In the genomic region with DNA sequence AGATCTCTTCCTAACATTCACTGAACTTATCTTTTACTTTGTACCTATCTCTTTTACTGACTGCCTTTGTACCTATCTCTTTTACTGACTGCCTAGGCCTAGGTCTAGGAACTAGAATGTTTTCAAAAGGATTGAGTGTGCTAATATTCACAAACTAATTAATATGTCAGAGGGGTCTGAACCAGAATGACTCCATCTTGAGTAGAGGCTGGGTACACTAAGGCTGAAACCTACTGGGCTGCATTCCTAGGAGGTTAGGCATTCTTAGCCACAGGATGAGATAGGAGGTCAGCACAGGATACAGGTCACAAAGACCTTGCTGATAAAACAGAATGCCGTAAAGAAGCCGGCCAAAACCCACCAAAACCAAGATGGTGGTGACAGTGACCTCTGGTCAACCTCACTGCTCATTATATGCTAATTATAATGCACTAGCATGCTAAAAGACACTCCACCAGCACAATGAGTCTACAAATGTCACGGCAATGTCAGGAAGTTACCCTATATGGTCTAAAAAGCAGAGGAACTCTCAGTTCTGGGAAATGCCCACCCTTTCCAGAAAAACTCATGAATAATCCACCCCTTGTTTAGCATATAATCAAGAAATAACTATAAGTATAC, we compare ENCODE assay signal across 1 cellular context.
TF ChIP-seq lines count a peak whose summit lies in the region.

No MANE protein-coding gene starts in this region.

TF ChIP-seq in K562, 482 proteins besides CTCF, POLR2A, EP300 and RAD21 (continued from another document and continues in another):
- TF ChIP-seq, protein P1, sequence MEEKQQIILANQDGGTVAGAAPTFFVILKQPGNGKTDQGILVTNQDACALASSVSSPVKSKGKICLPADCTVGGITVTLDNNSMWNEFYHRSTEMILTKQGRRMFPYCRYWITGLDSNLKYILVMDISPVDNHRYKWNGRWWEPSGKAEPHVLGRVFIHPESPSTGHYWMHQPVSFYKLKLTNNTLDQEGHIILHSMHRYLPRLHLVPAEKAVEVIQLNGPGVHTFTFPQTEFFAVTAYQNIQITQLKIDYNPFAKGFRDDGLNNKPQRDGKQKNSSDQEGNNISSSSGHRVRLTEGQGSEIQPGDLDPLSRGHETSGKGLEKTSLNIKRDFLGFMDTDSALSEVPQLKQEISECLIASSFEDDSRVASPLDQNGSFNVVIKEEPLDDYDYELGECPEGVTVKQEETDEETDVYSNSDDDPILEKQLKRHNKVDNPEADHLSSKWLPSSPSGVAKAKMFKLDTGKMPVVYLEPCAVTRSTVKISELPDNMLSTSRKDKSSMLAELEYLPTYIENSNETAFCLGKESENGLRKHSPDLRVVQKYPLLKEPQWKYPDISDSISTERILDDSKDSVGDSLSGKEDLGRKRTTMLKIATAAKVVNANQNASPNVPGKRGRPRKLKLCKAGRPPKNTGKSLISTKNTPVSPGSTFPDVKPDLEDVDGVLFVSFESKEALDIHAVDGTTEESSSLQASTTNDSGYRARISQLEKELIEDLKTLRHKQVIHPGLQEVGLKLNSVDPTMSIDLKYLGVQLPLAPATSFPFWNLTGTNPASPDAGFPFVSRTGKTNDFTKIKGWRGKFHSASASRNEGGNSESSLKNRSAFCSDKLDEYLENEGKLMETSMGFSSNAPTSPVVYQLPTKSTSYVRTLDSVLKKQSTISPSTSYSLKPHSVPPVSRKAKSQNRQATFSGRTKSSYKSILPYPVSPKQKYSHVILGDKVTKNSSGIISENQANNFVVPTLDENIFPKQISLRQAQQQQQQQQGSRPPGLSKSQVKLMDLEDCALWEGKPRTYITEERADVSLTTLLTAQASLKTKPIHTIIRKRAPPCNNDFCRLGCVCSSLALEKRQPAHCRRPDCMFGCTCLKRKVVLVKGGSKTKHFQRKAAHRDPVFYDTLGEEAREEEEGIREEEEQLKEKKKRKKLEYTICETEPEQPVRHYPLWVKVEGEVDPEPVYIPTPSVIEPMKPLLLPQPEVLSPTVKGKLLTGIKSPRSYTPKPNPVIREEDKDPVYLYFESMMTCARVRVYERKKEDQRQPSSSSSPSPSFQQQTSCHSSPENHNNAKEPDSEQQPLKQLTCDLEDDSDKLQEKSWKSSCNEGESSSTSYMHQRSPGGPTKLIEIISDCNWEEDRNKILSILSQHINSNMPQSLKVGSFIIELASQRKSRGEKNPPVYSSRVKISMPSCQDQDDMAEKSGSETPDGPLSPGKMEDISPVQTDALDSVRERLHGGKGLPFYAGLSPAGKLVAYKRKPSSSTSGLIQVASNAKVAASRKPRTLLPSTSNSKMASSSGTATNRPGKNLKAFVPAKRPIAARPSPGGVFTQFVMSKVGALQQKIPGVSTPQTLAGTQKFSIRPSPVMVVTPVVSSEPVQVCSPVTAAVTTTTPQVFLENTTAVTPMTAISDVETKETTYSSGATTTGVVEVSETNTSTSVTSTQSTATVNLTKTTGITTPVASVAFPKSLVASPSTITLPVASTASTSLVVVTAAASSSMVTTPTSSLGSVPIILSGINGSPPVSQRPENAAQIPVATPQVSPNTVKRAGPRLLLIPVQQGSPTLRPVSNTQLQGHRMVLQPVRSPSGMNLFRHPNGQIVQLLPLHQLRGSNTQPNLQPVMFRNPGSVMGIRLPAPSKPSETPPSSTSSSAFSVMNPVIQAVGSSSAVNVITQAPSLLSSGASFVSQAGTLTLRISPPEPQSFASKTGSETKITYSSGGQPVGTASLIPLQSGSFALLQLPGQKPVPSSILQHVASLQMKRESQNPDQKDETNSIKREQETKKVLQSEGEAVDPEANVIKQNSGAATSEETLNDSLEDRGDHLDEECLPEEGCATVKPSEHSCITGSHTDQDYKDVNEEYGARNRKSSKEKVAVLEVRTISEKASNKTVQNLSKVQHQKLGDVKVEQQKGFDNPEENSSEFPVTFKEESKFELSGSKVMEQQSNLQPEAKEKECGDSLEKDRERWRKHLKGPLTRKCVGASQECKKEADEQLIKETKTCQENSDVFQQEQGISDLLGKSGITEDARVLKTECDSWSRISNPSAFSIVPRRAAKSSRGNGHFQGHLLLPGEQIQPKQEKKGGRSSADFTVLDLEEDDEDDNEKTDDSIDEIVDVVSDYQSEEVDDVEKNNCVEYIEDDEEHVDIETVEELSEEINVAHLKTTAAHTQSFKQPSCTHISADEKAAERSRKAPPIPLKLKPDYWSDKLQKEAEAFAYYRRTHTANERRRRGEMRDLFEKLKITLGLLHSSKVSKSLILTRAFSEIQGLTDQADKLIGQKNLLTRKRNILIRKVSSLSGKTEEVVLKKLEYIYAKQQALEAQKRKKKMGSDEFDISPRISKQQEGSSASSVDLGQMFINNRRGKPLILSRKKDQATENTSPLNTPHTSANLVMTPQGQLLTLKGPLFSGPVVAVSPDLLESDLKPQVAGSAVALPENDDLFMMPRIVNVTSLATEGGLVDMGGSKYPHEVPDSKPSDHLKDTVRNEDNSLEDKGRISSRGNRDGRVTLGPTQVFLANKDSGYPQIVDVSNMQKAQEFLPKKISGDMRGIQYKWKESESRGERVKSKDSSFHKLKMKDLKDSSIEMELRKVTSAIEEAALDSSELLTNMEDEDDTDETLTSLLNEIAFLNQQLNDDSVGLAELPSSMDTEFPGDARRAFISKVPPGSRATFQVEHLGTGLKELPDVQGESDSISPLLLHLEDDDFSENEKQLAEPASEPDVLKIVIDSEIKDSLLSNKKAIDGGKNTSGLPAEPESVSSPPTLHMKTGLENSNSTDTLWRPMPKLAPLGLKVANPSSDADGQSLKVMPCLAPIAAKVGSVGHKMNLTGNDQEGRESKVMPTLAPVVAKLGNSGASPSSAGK (IDR thresholded peaks at IDR 0.05), result no peak
- TF ChIP-seq, protein P2, sequence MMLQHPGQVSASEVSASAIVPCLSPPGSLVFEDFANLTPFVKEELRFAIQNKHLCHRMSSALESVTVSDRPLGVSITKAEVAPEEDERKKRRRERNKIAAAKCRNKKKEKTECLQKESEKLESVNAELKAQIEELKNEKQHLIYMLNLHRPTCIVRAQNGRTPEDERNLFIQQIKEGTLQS (IDR thresholded peaks at IDR 0.05), result no peak
- TF ChIP-seq, protein P2 (CRISPR knock-in tag; conservative IDR thresholded peaks at IDR 0.05), result no peak
- TF ChIP-seq JUN (IDR thresholded peaks at IDR 0.05; ENCODE audit: borderline replicate concordance, low read depth, low read length) (no peak), JUN (CRISPR knock-in tag; IDR thresholded peaks at IDR 0.05; ENCODE audit: borderline replicate concordance) (no peak), E2F3 (CRISPR knock-in tag; IDR thresholded peaks at IDR 0.05) (peak; percentile 99), NRF1 (conservative IDR thresholded peaks at IDR 0.05 in 1 of 2, IDR thresholded peaks at IDR 0.05 in 1 of 2) (peak; percentile 49 to 60), ZNF384 (IDR thresholded peaks at IDR 0.05; ENCODE audit: low read depth, low read length) (no peak), C11orf30 (IDR thresholded peaks at IDR 0.05; ENCODE audit: low read depth) (peak; percentile 60; the same call in 1 of the 2 replicates), MBD2 (IDR thresholded peaks at IDR 0.05; ENCODE audit: borderline replicate concordance, low read depth) (peak; percentile 66; the same call in 1 of the 2 replicates), NFATC3 (IDR thresholded peaks at IDR 0.05) (no peak), TAF7 (tag; IDR thresholded peaks at IDR 0.05) (peak; percentile 99), SIN3B (IDR thresholded peaks at IDR 0.05; ENCODE audit: low read depth) (no peak), SMC3 (conservative IDR thresholded peaks at IDR 0.05; ENCODE audit: insufficient read depth, low read depth, low read length) (no peak), SMAD3 (CRISPR knock-in tag; conservative IDR thresholded peaks at IDR 0.05) (peak; percentile 100), ZNF644 (tag; IDR thresholded peaks at IDR 0.05; ENCODE audit: low read depth) (peak; percentile 100), COPS2 (conservative IDR thresholded peaks at IDR 0.05) (no peak), ZFP30 (CRISPR knock-in tag; IDR thresholded peaks at IDR 0.05; ENCODE audit: borderline replicate concordance) (peak; percentile 87), HMG20B (CRISPR knock-in tag; IDR thresholded peaks at IDR 0.05) (peak; percentile 95), ARID2 (IDR thresholded peaks at IDR 0.05) (no peak), RB1 (IDR thresholded peaks at IDR 0.05; ENCODE audit: low read depth) (no peak), SNIP1 (IDR thresholded peaks at IDR 0.05; ENCODE audit: low read depth) (no peak), PHF8 (IDR thresholded peaks at IDR 0.05; ENCODE audit: borderline replicate concordance, low read length) (no peak), TEAD2 (tag; IDR thresholded peaks at IDR 0.05) (peak; percentile 100), ZNF589 (CRISPR knock-in tag; IDR thresholded peaks at IDR 0.05; ENCODE audit: low read depth) (peak; percentile 100)
- TF ChIP-seq, protein P3, sequence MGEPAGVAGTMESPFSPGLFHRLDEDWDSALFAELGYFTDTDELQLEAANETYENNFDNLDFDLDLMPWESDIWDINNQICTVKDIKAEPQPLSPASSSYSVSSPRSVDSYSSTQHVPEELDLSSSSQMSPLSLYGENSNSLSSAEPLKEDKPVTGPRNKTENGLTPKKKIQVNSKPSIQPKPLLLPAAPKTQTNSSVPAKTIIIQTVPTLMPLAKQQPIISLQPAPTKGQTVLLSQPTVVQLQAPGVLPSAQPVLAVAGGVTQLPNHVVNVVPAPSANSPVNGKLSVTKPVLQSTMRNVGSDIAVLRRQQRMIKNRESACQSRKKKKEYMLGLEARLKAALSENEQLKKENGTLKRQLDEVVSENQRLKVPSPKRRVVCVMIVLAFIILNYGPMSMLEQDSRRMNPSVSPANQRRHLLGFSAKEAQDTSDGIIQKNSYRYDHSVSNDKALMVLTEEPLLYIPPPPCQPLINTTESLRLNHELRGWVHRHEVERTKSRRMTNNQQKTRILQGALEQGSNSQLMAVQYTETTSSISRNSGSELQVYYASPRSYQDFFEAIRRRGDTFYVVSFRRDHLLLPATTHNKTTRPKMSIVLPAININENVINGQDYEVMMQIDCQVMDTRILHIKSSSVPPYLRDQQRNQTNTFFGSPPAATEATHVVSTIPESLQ (CRISPR knock-in tag; IDR thresholded peaks at IDR 0.05), result no peak
- TF ChIP-seq, protein P4, sequence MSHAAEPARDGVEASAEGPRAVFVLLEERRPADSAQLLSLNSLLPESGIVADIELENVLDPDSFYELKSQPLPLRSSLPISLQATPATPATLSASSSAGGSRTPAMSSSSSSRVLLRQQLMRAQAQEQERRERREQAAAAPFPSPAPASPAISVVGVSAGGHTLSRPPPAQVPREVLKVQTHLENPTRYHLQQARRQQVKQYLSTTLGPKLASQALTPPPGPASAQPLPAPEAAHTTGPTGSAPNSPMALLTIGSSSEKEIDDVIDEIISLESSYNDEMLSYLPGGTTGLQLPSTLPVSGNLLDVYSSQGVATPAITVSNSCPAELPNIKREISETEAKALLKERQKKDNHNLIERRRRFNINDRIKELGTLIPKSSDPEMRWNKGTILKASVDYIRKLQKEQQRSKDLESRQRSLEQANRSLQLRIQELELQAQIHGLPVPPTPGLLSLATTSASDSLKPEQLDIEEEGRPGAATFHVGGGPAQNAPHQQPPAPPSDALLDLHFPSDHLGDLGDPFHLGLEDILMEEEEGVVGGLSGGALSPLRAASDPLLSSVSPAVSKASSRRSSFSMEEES (CRISPR knock-in tag; IDR thresholded peaks at IDR 0.05), result peak; percentile 84
- TF ChIP-seq, protein P5, sequence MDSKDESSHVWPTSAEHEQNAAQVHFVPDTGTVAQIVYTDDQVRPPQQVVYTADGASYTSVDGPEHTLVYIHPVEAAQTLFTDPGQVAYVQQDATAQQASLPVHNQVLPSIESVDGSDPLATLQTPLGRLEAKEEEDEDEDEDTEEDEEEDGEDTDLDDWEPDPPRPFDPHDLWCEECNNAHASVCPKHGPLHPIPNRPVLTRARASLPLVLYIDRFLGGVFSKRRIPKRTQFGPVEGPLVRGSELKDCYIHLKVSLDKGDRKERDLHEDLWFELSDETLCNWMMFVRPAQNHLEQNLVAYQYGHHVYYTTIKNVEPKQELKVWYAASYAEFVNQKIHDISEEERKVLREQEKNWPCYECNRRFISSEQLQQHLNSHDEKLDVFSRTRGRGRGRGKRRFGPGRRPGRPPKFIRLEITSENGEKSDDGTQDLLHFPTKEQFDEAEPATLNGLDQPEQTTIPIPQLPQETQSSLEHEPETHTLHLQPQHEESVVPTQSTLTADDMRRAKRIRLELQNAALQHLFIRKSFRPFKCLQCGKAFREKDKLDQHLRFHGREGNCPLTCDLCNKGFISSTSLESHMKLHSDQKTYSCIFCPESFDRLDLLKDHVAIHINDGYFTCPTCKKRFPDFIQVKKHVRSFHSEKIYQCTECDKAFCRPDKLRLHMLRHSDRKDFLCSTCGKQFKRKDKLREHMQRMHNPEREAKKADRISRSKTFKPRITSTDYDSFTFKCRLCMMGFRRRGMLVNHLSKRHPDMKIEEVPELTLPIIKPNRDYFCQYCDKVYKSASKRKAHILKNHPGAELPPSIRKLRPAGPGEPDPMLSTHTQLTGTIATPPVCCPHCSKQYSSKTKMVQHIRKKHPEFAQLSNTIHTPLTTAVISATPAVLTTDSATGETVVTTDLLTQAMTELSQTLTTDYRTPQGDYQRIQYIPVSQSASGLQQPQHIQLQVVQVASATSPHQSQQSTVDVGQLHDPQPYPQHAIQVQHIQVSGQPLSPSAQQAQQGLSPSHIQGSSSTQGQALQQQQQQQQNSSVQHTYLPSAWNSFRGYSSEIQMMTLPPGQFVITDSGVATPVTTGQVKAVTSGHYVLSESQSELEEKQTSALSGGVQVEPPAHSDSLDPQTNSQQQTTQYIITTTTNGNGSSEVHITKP (IDR thresholded peaks at IDR 0.05; ENCODE audit: partially characterized antibody), result no peak
- TF ChIP-seq, protein P6, sequence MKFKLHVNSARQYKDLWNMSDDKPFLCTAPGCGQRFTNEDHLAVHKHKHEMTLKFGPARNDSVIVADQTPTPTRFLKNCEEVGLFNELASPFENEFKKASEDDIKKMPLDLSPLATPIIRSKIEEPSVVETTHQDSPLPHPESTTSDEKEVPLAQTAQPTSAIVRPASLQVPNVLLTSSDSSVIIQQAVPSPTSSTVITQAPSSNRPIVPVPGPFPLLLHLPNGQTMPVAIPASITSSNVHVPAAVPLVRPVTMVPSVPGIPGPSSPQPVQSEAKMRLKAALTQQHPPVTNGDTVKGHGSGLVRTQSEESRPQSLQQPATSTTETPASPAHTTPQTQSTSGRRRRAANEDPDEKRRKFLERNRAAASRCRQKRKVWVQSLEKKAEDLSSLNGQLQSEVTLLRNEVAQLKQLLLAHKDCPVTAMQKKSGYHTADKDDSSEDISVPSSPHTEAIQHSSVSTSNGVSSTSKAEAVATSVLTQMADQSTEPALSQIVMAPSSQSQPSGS (CRISPR knock-in tag; IDR thresholded peaks at IDR 0.05), result no peak
- TF ChIP-seq, protein P7, sequence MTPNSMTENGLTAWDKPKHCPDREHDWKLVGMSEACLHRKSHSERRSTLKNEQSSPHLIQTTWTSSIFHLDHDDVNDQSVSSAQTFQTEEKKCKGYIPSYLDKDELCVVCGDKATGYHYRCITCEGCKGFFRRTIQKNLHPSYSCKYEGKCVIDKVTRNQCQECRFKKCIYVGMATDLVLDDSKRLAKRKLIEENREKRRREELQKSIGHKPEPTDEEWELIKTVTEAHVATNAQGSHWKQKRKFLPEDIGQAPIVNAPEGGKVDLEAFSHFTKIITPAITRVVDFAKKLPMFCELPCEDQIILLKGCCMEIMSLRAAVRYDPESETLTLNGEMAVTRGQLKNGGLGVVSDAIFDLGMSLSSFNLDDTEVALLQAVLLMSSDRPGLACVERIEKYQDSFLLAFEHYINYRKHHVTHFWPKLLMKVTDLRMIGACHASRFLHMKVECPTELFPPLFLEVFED (CRISPR knock-in tag; conservative IDR thresholded peaks at IDR 0.05), result peak; percentile 99
- TF ChIP-seq, protein P8, sequence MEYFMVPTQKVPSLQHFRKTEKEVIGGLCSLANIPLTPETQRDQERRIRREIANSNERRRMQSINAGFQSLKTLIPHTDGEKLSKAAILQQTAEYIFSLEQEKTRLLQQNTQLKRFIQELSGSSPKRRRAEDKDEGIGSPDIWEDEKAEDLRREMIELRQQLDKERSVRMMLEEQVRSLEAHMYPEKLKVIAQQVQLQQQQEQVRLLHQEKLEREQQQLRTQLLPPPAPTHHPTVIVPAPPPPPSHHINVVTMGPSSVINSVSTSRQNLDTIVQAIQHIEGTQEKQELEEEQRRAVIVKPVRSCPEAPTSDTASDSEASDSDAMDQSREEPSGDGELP (CRISPR knock-in tag; IDR thresholded peaks at IDR 0.05; ENCODE audit: borderline replicate concordance), result no peak
